Comparison of ENCODE assay signal across 12 cellular contexts in genomic region chr5:171926311-171926710, GRCh38.
DNase-seq lines count a peak whose midpoint lies in the region; ATAC-seq and TF ChIP-seq lines count a peak whose summit lies in the region.
"Had no signal": no experiment of that assay in that cellular context is flagged by ENCODE, and none has a peak within 500 bp of the region (broad histone marks: within the 10 kb centered on the region; RNA-seq: fewer than 3 reads in every experiment).

No MANE protein-coding gene starts in this region.

- no peaks in the 10 kb centered on the region for H3K79me1 ChIP-seq in trophoblast cell (ENCODE audit: low read length)

- WGBS in HUES64 = 71% methylated on average over 8 of the region's 8 CpGs
- no CpG with 5 or more reads among the region's 8 CpGs for WGBS in trophoblast cell (ENCODE audit: extremely low coverage, insufficient coverage, insufficient read length)
- 63 to 71% methylated on average over 8 of the region's 8 CpGs for WGBS in esophagus squamous epithelium, 2 donors

- DNase-seq in trophoblast cell = no peak
- DNase-seq in COLO668 (lab: John Stamatoyannopoulos, UW; ENCODE audit: unreplicated experiment) = no peak
- DNase-seq in GM19240 (ENCODE audit: insufficient read length, low spot score) = no peak
- DNase-seq in esophagus squamous epithelium (lab: John Stamatoyannopoulos, UW) = no peak
- DNase-seq: activated CD4-positive, alpha-beta T cell treated with anti-CD3 and anti-CD28 coated beads, Interleukin-2, amount 50 U/mL, for 48 hours; amniotic stem cell; DMS 273 treated with DMSO at 0.1 percent for 48 hours; NCI-H2107; SJCRH30 had no signal

- H2AFZ ChIP-seq in trophoblast cell (ENCODE audit: insufficient read depth, low read length, poor library complexity) = no peak overlapping the region

- no peak overlapping the region for H4K91ac ChIP-seq in trophoblast cell (ENCODE audit: low read depth, low read length)

- no peak overlapping the region for H2BK12ac ChIP-seq in trophoblast cell (ENCODE audit: low read length)

- no peak overlapping the region for H4K8ac ChIP-seq in trophoblast cell (ENCODE audit: low read depth, low read length)

- no peak overlapping the region for H3K14ac ChIP-seq in trophoblast cell (ENCODE audit: low read length)

- no peak for TF ChIP-seq CTCF in esophagus squamous epithelium (IDR thresholded peaks at IDR 0.05)

- intact Hi-C loops in esophagus squamous epithelium (cut with DNase I) = no loop called here

- no peak overlapping the region for H4K12ac ChIP-seq in trophoblast cell (ENCODE audit: low read depth, low read length)

- H3K79me2 ChIP-seq in trophoblast cell (ENCODE audit: control insufficient read depth, insufficient read depth, low read length, poor library complexity) = peaks cover 2% of the 10 kb centered on the region

- no peak overlapping the region for H3K4me2 ChIP-seq in trophoblast cell (ENCODE audit: low read length)

- H3K27ac ChIP-seq in HUES64 (ENCODE audit: low read depth, low read length) (peak overlapping the region; percentile 22; the same call in 1 of the 2 replicates), trophoblast cell (ENCODE audit: low read depth, low read length) (no peak overlapping the region), esophagus squamous epithelium (peak overlapping the region in 1 of 4 donors; percentile 30)
- H3K27ac ChIP-seq: SJCRH30 had no signal

- H2AK5ac ChIP-seq in trophoblast cell (ENCODE audit: low read length) = no peak overlapping the region

- peak overlapping the region; percentile 52 for H3K4ac ChIP-seq in trophoblast cell (ENCODE audit: low read depth, low read length)

- no peak overlapping the region for H2BK5ac ChIP-seq in trophoblast cell (ENCODE audit: low read depth, low read length, poor library complexity)

- no peak overlapping the region for H3K18ac ChIP-seq in trophoblast cell (ENCODE audit: low read length)

- no peaks in the 10 kb centered on the region for H3K27me3 ChIP-seq in HUES64 (ENCODE audit: insufficient read depth, low read length)
- H3K27me3 ChIP-seq in trophoblast cell (ENCODE audit: insufficient read depth, low read length) = no peaks in the 10 kb centered on the region
- no peaks in the 10 kb centered on the region for H3K27me3 ChIP-seq in esophagus squamous epithelium
- H3K27me3 ChIP-seq: SJCRH30 had no signal

- TF ChIP-seq POLR2A in esophagus squamous epithelium (IDR thresholded peaks at IDR 0.05) = no peak

- H3K36me3 ChIP-seq in HUES64 (ENCODE audit: insufficient read depth, low read length) = no peaks in the 10 kb centered on the region
- H3K36me3 ChIP-seq in trophoblast cell (ENCODE audit: control insufficient read depth in 1 of 2, insufficient read depth in 2 of 2, low read length in 2 of 2) = peaks cover 0 to 2% of the 10 kb centered on the region in 2 experiments
- H3K36me3 ChIP-seq in esophagus squamous epithelium = no peaks in the 10 kb centered on the region

- H3K9ac ChIP-seq in HUES64 (ENCODE audit: low read depth, low read length) (no peak overlapping the region), trophoblast cell (ENCODE audit: low read length) (no peak overlapping the region)

- ATAC-seq in GM19324 (IDR thresholded peaks at IDR 0.05; ENCODE audit: low FRiP score, unreplicated experiment) (peak; percentile 77), HG02678 (IDR thresholded peaks at IDR 0.05; ENCODE audit: unreplicated experiment) (peak; percentile 87)

- no peak overlapping the region for H2BK120ac ChIP-seq in trophoblast cell (ENCODE audit: insufficient read depth, low read length, poor library complexity)

- H3K23ac ChIP-seq in trophoblast cell (ENCODE audit: low read length) = no peak overlapping the region

- no peak overlapping the region for H3K4me3 ChIP-seq in HUES64 (ENCODE audit: low read length)
- no peak overlapping the region for H3K4me3 ChIP-seq in trophoblast cell (ENCODE audit: low read depth, low read length)
- no peak overlapping the region for H3K4me3 ChIP-seq in esophagus squamous epithelium
- H3K4me3 ChIP-seq: SJCRH30 had no signal

- peaks cover 28% of the 10 kb centered on the region for H3K4me1 ChIP-seq in HUES64 (ENCODE audit: insufficient read depth, low read length)
- H3K4me1 ChIP-seq in trophoblast cell (ENCODE audit: control insufficient read depth in 1 of 2, insufficient read depth in 2 of 2, low read length in 2 of 2) = peaks cover 0 to 2% of the 10 kb centered on the region in 2 experiments
- peaks cover 0 to 27% (median 7%) of the 10 kb centered on the region in 3 donors for H3K4me1 ChIP-seq in esophagus squamous epithelium
- H3K4me1 ChIP-seq: SJCRH30 had no signal

- H3K9me3 ChIP-seq in HUES64 (ENCODE audit: insufficient read depth, low read depth, low read length) (peaks cover 6% of the 10 kb centered on the region; the same call in 1 of the 2 replicates), trophoblast cell (ENCODE audit: insufficient read depth, low read depth, low read length) (peaks cover 3% of the 10 kb centered on the region), esophagus squamous epithelium (no peaks in the 10 kb centered on the region)
- H3K9me3 ChIP-seq: SJCRH30 had no signal
